In the genomic region with DNA sequence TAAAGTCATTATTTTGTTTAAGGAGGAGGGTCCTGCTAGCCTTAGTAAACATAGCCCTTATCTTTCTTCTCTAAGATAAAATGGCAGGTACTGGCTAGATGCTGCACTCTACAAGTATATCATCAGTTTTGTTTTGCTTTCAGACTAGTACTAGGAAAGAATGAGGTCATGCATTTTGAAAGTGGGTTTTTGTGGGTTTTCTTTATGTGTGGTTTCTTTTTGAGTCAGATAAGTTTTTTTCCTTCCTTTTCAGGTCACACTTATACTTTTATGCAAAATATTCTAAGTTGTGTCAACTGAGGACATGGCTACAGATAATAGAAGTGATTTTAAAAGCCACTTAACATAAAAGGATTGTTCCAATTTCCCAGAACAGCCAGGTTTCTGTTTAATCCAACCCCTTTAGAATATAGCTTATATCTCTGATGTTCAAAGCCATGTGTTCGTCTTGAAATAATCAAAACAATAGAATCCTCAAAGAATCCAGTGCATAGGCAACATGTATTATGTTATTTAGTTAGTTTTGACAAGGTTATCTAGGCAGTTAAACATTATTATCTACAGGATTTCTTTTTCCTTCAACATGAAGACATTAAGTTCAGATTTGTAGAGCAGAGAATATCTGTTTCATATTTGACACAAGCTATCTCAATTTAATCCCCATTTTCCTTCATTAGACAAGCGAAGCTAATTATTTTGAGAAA, we compare ENCODE assay signal across 8 cellular contexts.
DNase-seq lines count a peak whose midpoint lies in the region; ATAC-seq, FAIRE-seq and TF ChIP-seq lines count a peak whose summit lies in the region.

No MANE protein-coding gene starts in this region.

- no CpG with 5 or more reads among the region's 2 CpGs for WGBS in trophoblast cell (ENCODE audit: extremely low coverage, insufficient coverage, insufficient read length)

- H2AFZ ChIP-seq in trophoblast cell (ENCODE audit: insufficient read depth, low read length, poor library complexity): no peak overlapping the region

- no peak overlapping the region for H3K18ac ChIP-seq in trophoblast cell (ENCODE audit: low read length)

- no peak overlapping the region for H3K27ac ChIP-seq in CD8-positive, alpha-beta T cell (ENCODE audit: low read depth, low read length)
- no peak overlapping the region for H3K27ac ChIP-seq in trophoblast cell (ENCODE audit: low read depth, low read length)

- no peaks in the 10 kb centered on the region for H3K36me3 ChIP-seq in CD8-positive, alpha-beta T cell (ENCODE audit: insufficient read depth, low read length)
- no peaks in the 10 kb centered on the region for H3K36me3 ChIP-seq in trophoblast cell (ENCODE audit: control insufficient read depth in 1 of 2, insufficient read depth in 2 of 2, low read length in 2 of 2)

- peaks cover 3% of the 10 kb centered on the region for H3K4me1 Mint-ChIP-seq in CD8-positive, alpha-beta T cell (ENCODE audit: low read depth)

- H3K27ac Mint-ChIP-seq in CD8-positive, alpha-beta T cell: no peak overlapping the region

- H3K4me1 ChIP-seq in CD8-positive, alpha-beta T cell (ENCODE audit: insufficient read depth, low read length): no peaks in the 10 kb centered on the region
- H3K4me1 ChIP-seq in trophoblast cell (ENCODE audit: control insufficient read depth in 1 of 2, insufficient read depth in 2 of 2, low read length in 2 of 2): peaks cover 0 to under 1% of the 10 kb centered on the region in 2 experiments

- H3K23ac ChIP-seq in trophoblast cell (ENCODE audit: low read length): no peak overlapping the region

- H3K36me3 Mint-ChIP-seq in CD8-positive, alpha-beta T cell: no peaks in the 10 kb centered on the region

- H3K27me3 Mint-ChIP-seq in CD8-positive, alpha-beta T cell (ENCODE audit: low read depth): no peaks in the 10 kb centered on the region

- no peaks in the 10 kb centered on the region for H3K9me3 Mint-ChIP-seq in CD8-positive, alpha-beta T cell

- no peak overlapping the region for H2BK120ac ChIP-seq in trophoblast cell (ENCODE audit: insufficient read depth, low read length, poor library complexity)

- DNase-seq in CD8-positive, alpha-beta T cell: no peak
- DNase-seq in cardiac fibroblast (ENCODE audit: low read depth in 2 of 2) (peak; percentile 74 to 80), trophoblast cell (no peak), urothelium cell line (ENCODE audit: low spot score) (no peak)
- DNase-seq in activated CD8-positive, alpha-beta memory T cell treated with anti-CD3 and anti-CD28 coated beads, Interleukin-2, amount 50 U/mL, for 4 hours: no peak
- no peak for DNase-seq in central memory CD4-positive, alpha-beta T cell

- peak; percentile 38 for ATAC-seq in CD8-positive, alpha-beta T cell
- ATAC-seq in GM19452 (IDR thresholded peaks at IDR 0.05; ENCODE audit: unreplicated experiment) (peak; percentile 97), HG03342 (IDR thresholded peaks at IDR 0.05; ENCODE audit: unreplicated experiment) (peak; percentile 98)

- H3K14ac ChIP-seq in trophoblast cell (ENCODE audit: low read length): no peak overlapping the region

- TF ChIP-seq CTCF in CD8-positive, alpha-beta T cell (IDR thresholded peaks at IDR 0.05): no peak
- no peak for TF ChIP-seq CTCF in cardiac fibroblast (IDR thresholded peaks at IDR 0.05; ENCODE audit: low read depth, low read length)

- CTCF ChIA-PET in CD8-positive, alpha-beta T cell (lab: Charles Lee): interaction anchor here (0.7 kb wide), 1 partner anchor 14 kb away, joined by 3 read pairs; no protein-coding TSS in a partner anchor

- H3K79me1 ChIP-seq in trophoblast cell (ENCODE audit: low read length): peaks cover 17% of the 10 kb centered on the region

- no peaks in the 10 kb centered on the region for H3K9me3 ChIP-seq in CD8-positive, alpha-beta T cell (ENCODE audit: low read length)
- H3K9me3 ChIP-seq in trophoblast cell (ENCODE audit: insufficient read depth, low read depth, low read length): no peaks in the 10 kb centered on the region

- no peak overlapping the region for H3K4me2 ChIP-seq in trophoblast cell (ENCODE audit: low read length)

- no peak for FAIRE-seq in urothelium cell line (lab: Jason Lieb, UNC)

- no peak overlapping the region for H3K9ac ChIP-seq in trophoblast cell (ENCODE audit: low read length)

- H3K4me3 Mint-ChIP-seq in CD8-positive, alpha-beta T cell: no peak overlapping the region

- intact Hi-C loops in CD8-positive, alpha-beta T cell (cut with DNase I, micrococcal nuclease): no loop called here

- no peak overlapping the region for H2AK5ac ChIP-seq in trophoblast cell (ENCODE audit: low read length)

- no peak overlapping the region for H2BK5ac ChIP-seq in trophoblast cell (ENCODE audit: low read depth, low read length, poor library complexity)

- H3K79me2 ChIP-seq in trophoblast cell (ENCODE audit: control insufficient read depth, insufficient read depth, low read length, poor library complexity): no peaks in the 10 kb centered on the region

- no peak overlapping the region for H3K4me3 ChIP-seq in CD8-positive, alpha-beta T cell (ENCODE audit: low read depth, low read length)
- H3K4me3 ChIP-seq in cardiac fibroblast (replicated peaks in 1 of 2; ENCODE audit: low read depth in 2 of 2, low read length in 2 of 2) (no peak overlapping the region), trophoblast cell (ENCODE audit: low read depth, low read length) (no peak overlapping the region)

- no peak overlapping the region for H4K91ac ChIP-seq in trophoblast cell (ENCODE audit: low read depth, low read length)

- no peak overlapping the region for H2BK12ac ChIP-seq in trophoblast cell (ENCODE audit: low read length)

- no peaks in the 10 kb centered on the region for H3K27me3 ChIP-seq in CD8-positive, alpha-beta T cell (ENCODE audit: insufficient read depth, low read length)
- H3K27me3 ChIP-seq in trophoblast cell (ENCODE audit: insufficient read depth, low read length): no peaks in the 10 kb centered on the region

- no peak overlapping the region for H3K4ac ChIP-seq in trophoblast cell (ENCODE audit: low read depth, low read length)

- H4K8ac ChIP-seq in trophoblast cell (ENCODE audit: low read depth, low read length): no peak overlapping the region

- H4K12ac ChIP-seq in trophoblast cell (ENCODE audit: low read depth, low read length): no peak overlapping the region

- POLR2A ChIA-PET in CD8-positive, alpha-beta T cell (lab: Charles Lee): no interaction called here

Comparison
In these comparisons a context has a peak if more than half of its experiments do, and no peak if none do; other contexts are left out.
1. ATAC-seq: peak in every context shown above with its lines; median percentile 98 in HG03342; 97 in GM19452; 38 in CD8-positive, alpha-beta T cell.
2. DNase-seq: peak in cardiac fibroblast (2 of 2); none in CD8-positive, alpha-beta T cell (0 of 7), trophoblast cell (0 of 2), urothelium cell line (single experiment), activated CD8-positive, alpha-beta memory T cell treated with anti-CD3 and anti-CD28 coated beads, Interleukin-2, amount 50 U/mL, for 4 hours (single experiment) and central memory CD4-positive, alpha-beta T cell (single experiment).